ENCODE assay signal across 11 cellular contexts in genomic region chr18:24177499-24178133, GRCh38. TPM values are rescaled to one million over a fixed set of nuclear protein-coding genes. Genes with fewer than 3 reads are reported as not detected.
DNase-seq lines count a peak whose midpoint lies in the region; TF ChIP-seq lines count a peak whose summit lies in the region.
"Had no signal": no experiment of that assay in that cellular context is flagged by ENCODE, and none has a peak within 500 bp of the region (broad histone marks: within the 10 kb centered on the region; RNA-seq: fewer than 3 reads in every experiment).

No MANE protein-coding gene starts in this region.

- peaks cover 26% of the 10 kb centered on the region for H3K4me1 Mint-ChIP-seq in endodermal cell
- H3K4me1 Mint-ChIP-seq in progenitor cell of endocrine pancreas (ENCODE audit: low read depth) = peaks cover 2% of the 10 kb centered on the region

- WGBS in endodermal cell (ENCODE audit: insufficient coverage in 1 of 2, insufficient read length in 1 of 2), 2 experiments = 64 to 87% methylated on average over 2 to 3 of the region's 5 CpGs

- H3K27ac Mint-ChIP-seq in endodermal cell = peak overlapping the region; percentile 67
- no peak overlapping the region for H3K27ac Mint-ChIP-seq in progenitor cell of endocrine pancreas
- H3K27ac Mint-ChIP-seq: CD4-positive, alpha-beta T cell had no signal

- H3K27me3 Mint-ChIP-seq in endodermal cell (ENCODE audit: insufficient read depth) = peaks cover 6% of the 10 kb centered on the region
- H3K27me3 Mint-ChIP-seq in progenitor cell of endocrine pancreas = no peaks in the 10 kb centered on the region
- H3K27me3 Mint-ChIP-seq: CD4-positive, alpha-beta T cell had no signal

- no peak for TF ChIP-seq CTCF in DOHH2 (IDR thresholded peaks at IDR 0.05; ENCODE audit: low read depth, low read length, poor library complexity, severe bottlenecking)
- no peak for TF ChIP-seq CTCF in endodermal cell (conservative IDR thresholded peaks at IDR 0.05)
- no peak for TF ChIP-seq CTCF in progenitor cell of endocrine pancreas (IDR thresholded peaks at IDR 0.05; ENCODE audit: unreplicated experiment)

- H3K9ac ChIP-seq in endodermal cell (ENCODE audit: extremely low read depth, low read length, poor library complexity, severe bottlenecking) (no peak overlapping the region), subcutaneous abdominal adipose tissue (ENCODE audit: low read length in 5 of 5) (no peak overlapping the region)

- H3K36me3 ChIP-seq in DOHH2 (ENCODE audit: control insufficient read depth, low read length) (no peaks in the 10 kb centered on the region), endodermal cell (ENCODE audit: control insufficient read depth, insufficient read depth, low read length) (no peaks in the 10 kb centered on the region), subcutaneous abdominal adipose tissue (ENCODE audit: control insufficient read depth in 5 of 5, insufficient read depth in 5 of 5, low read length in 5 of 5) (peaks cover 14 to 24% (median 19%) of the 10 kb centered on the region in 5 donors)

- peaks cover 15% of the 10 kb centered on the region for H3K4me1 ChIP-seq in DOHH2 (ENCODE audit: control insufficient read depth, low read length)
- peaks cover 11% of the 10 kb centered on the region for H3K4me1 ChIP-seq in endodermal cell (ENCODE audit: control insufficient read depth, insufficient read depth, low read length)
- H3K4me1 ChIP-seq in subcutaneous abdominal adipose tissue (ENCODE audit: control insufficient read depth in 5 of 5, insufficient read depth in 5 of 5, low read length in 5 of 5) = peaks cover 2 to 14% (median 10%) of the 10 kb centered on the region in 5 donors

- H3K27me3 ChIP-seq in DOHH2 (ENCODE audit: control insufficient read depth, low read length) = peaks cover 5% of the 10 kb centered on the region
- peaks cover 19% of the 10 kb centered on the region for H3K27me3 ChIP-seq in endodermal cell (ENCODE audit: control insufficient read depth, insufficient read depth, low read length, poor library complexity, severe bottlenecking)
- H3K27me3 ChIP-seq in subcutaneous abdominal adipose tissue (ENCODE audit: control insufficient read depth in 5 of 5, insufficient read depth in 4 of 5, low read length in 5 of 5) = no peaks in the 10 kb centered on the region
- H3K27me3 ChIP-seq: SJSA1 had no signal

- H3K9me2 ChIP-seq in DOHH2 (replicated peaks; ENCODE audit: control insufficient read depth, low read length) = no peaks in the 10 kb centered on the region

- peak overlapping the region; percentile 72 for H3K4me3 ChIP-seq in DOHH2 (ENCODE audit: low read length)
- no peak overlapping the region for H3K4me3 ChIP-seq in endodermal cell (ENCODE audit: low read length)
- no peak overlapping the region for H3K4me3 ChIP-seq in subcutaneous abdominal adipose tissue (ENCODE audit: low read depth in 1 of 5, low read length in 5 of 5)
- H3K4me3 ChIP-seq: SJSA1 had no signal

- H3K9me3 ChIP-seq in DOHH2 (ENCODE audit: control insufficient read depth, insufficient read depth, low read length) = no peaks in the 10 kb centered on the region
- H3K9me3 ChIP-seq in endodermal cell (ENCODE audit: control insufficient read depth, low read length) = no peaks in the 10 kb centered on the region
- no peaks in the 10 kb centered on the region for H3K9me3 ChIP-seq in subcutaneous abdominal adipose tissue (ENCODE audit: control insufficient read depth in 5 of 5, low read length in 5 of 5)
- H3K9me3 ChIP-seq: SJSA1 had no signal

- H3K27ac ChIP-seq in DOHH2 (ENCODE audit: low read depth, low read length) (no peak overlapping the region), endodermal cell (ENCODE audit: low read depth, low read length) (no peak overlapping the region), subcutaneous abdominal adipose tissue (ENCODE audit: low read depth, low read length) (peak overlapping the region; percentile 51)
- H3K27ac ChIP-seq: SJSA1 had no signal

- H3K4me3 Mint-ChIP-seq in endodermal cell (no peak overlapping the region), progenitor cell of endocrine pancreas (ENCODE audit: low read depth) (no peak overlapping the region)
- H3K4me3 Mint-ChIP-seq: CD4-positive, alpha-beta T cell had no signal

- peak; percentile 18 for DNase-seq in NCI-H69 (lab: John Stamatoyannopoulos, UW)
- DNase-seq in endodermal cell = no peak
- DNase-seq in stimulated activated CD4-positive, alpha-beta T cell treated with anti-CD3 and anti-CD28 coated beads, Interleukin-1b, Interleukin-23, amount 100 ng/mL, for 48 hours = no peak
- no peak for DNase-seq in DMS79 (lab: John Stamatoyannopoulos, UW)
- no peak for DNase-seq in progenitor cell of endocrine pancreas (ENCODE audit: low spot score, unreplicated experiment)
- DNase-seq: GF-D8, NCI-H524 treated with DMSO at 0.1 percent for 48 hours had no signal

- H3K79me2 ChIP-seq in DOHH2 (ENCODE audit: control insufficient read depth, low read length) = no peaks in the 10 kb centered on the region

- H3K9me3 Mint-ChIP-seq in endodermal cell (no peaks in the 10 kb centered on the region), progenitor cell of endocrine pancreas (ENCODE audit: low read depth) (no peaks in the 10 kb centered on the region)
- H3K9me3 Mint-ChIP-seq: CD4-positive, alpha-beta T cell had no signal

- peak overlapping the region; percentile 94 for H3K4me2 ChIP-seq in DOHH2 (ENCODE audit: low read length)

- H3K36me3 Mint-ChIP-seq in endodermal cell (ENCODE audit: low read depth) (peaks cover 15% of the 10 kb centered on the region), progenitor cell of endocrine pancreas (ENCODE audit: insufficient read depth) (peaks cover 7% of the 10 kb centered on the region)

- no peaks in the 10 kb centered on the region for H3F3A ChIP-seq in DOHH2 (ENCODE audit: control insufficient read depth, insufficient read depth)

- no peaks in the 10 kb centered on the region for H4K20me1 ChIP-seq in DOHH2 (ENCODE audit: control insufficient read depth, insufficient read depth, low read depth, low read length)

RNA-seq across cellular contexts. Expression of gene CABYR, which starts 38.8 kb away (rescaled TPM):
- total RNA-seq in endodermal cell (10 to 100 TPM; 10.0 to 11.1 TPM), progenitor cell of endocrine pancreas (8.0 and 10.5 TPM in 2 replicates)
- polyA plus RNA-seq in endodermal cell (2013, experiment 1 of 2) = 11.5 TPM
- polyA plus RNA-seq in endodermal cell (2013, experiment 2 of 2) = 10.0 TPM
